Comparison of ENCODE assay signal across 9 cellular contexts in genomic region chr12:6084261-6084968, GRCh38. TPM values are rescaled to one million over a fixed set of nuclear protein-coding genes. Genes with fewer than 3 reads are reported as not detected.
DNase-seq lines count a peak whose midpoint lies in the region; ATAC-seq, FAIRE-seq and TF ChIP-seq lines count a peak whose summit lies in the region.
"Had no signal": no experiment of that assay in that cellular context is flagged by ENCODE, and none has a peak within 500 bp of the region (broad histone marks: within the 10 kb centered on the region; RNA-seq: fewer than 3 reads in every experiment).

No MANE protein-coding gene starts in this region.

- no TSS peak for BruUV-seq in mammary epithelial cell (replicated peaks; lab: Mats Ljungman, UMichigan)

- no peaks in the 10 kb centered on the region for H3K9me3 ChIP-seq in mammary epithelial cell (replicated peaks; ENCODE audit: insufficient read depth, low read length)
- no peaks in the 10 kb centered on the region for H3K9me3 ChIP-seq in iPS-20b (ENCODE audit: insufficient read depth, low read depth, low read length)
- H3K9me3 ChIP-seq in small intestine (ENCODE audit: control insufficient read depth, low read depth), result no peaks in the 10 kb centered on the region

- H2AFZ ChIP-seq in mammary epithelial cell (ENCODE audit: low read depth, low read length), result no peak overlapping the region

- FAIRE-seq in small intestine (lab: Jason Lieb, UNC), result no peak

- peak overlapping the region; percentile 33 for H3K4me2 ChIP-seq in mammary epithelial cell (ENCODE audit: insufficient read depth, low read depth, low read length)

- CTCF ChIA-PET in mammary epithelial cell (lab: Charles Lee; ENCODE audit: low non-redundant PET), result no interaction called here

- H3K36me3 ChIP-seq in mammary epithelial cell (ENCODE audit: insufficient read depth, low read length), result no peaks in the 10 kb centered on the region
- H3K36me3 ChIP-seq in iPS-20b (ENCODE audit: insufficient read depth, low read depth, low read length), result no peaks in the 10 kb centered on the region
- no peaks in the 10 kb centered on the region for H3K36me3 ChIP-seq in small intestine (ENCODE audit: control insufficient read depth in 2 of 2, insufficient read depth in 2 of 2, low read length in 2 of 2)

- H3K9ac ChIP-seq in mammary epithelial cell (ENCODE audit: insufficient read depth, low read length) (no peak overlapping the region), iPS-20b (ENCODE audit: low read depth, low read length) (peak overlapping the region; percentile 44; the same call in 1 of the 2 replicates)

- dilution Hi-C loops in mammary epithelial cell (cut with HindIII; ENCODE audit: low sequenced_read_pairs), result no loop called here

- intact Hi-C loops in mammary epithelial cell (cut with micrococcal nuclease), result no loop called here

- H3K79me2 ChIP-seq in mammary epithelial cell (ENCODE audit: insufficient read depth, low read length), result no peaks in the 10 kb centered on the region

- peaks cover 19% of the 10 kb centered on the region for H3K4me1 ChIP-seq in mammary epithelial cell (ENCODE audit: insufficient read depth, low read length)
- peaks cover 27% of the 10 kb centered on the region for H3K4me1 ChIP-seq in iPS-20b (ENCODE audit: insufficient read depth, low read length)
- peaks cover 2 to 4% of the 10 kb centered on the region in 2 donors for H3K4me1 ChIP-seq in small intestine (ENCODE audit: control insufficient read depth in 2 of 2, insufficient read depth in 1 of 2, low read depth in 1 of 2, low read length in 1 of 2)

- in situ Hi-C loops in mammary epithelial cell (cut with MboI; ENCODE audit: low sequenced_read_pairs in 2 of 2), result no loop called here

- H3K27me3 ChIP-seq in mammary epithelial cell (ENCODE audit: insufficient read depth, low read length) (no peaks in the 10 kb centered on the region), iPS-20b (ENCODE audit: insufficient read depth, low read length) (no peaks in the 10 kb centered on the region), small intestine (ENCODE audit: control insufficient read depth in 2 of 2, insufficient read depth in 2 of 2, low read length in 2 of 2) (no peaks in the 10 kb centered on the region)

- H3K27ac ChIP-seq in mammary epithelial cell (ENCODE audit: insufficient read depth, low read depth, low read length) (no peak overlapping the region), iPS-20b (ENCODE audit: low read length) (no peak overlapping the region), small intestine (ENCODE audit: low read depth in 1 of 2, low read length in 1 of 2) (no peak overlapping the region)

- peak; percentile 52 for DNase-seq in HFF-Myc (ENCODE audit: extremely low read depth, low read depth)
- DNase-seq in mammary epithelial cell, result peak; percentile 64
- peak; percentile 56 for DNase-seq in small intestine
- DNase-seq in GM19240 (ENCODE audit: insufficient read length, low spot score), result no peak
- DNase-seq in NCI-H2196 (lab: John Stamatoyannopoulos, UW; ENCODE audit: unreplicated experiment), result no peak
- DNase-seq in NAMALWA (ENCODE audit: low spot score), result no peak
- DNase-seq: NCI-H69 had no signal

- H4K20me1 ChIP-seq in mammary epithelial cell (ENCODE audit: insufficient read depth, low read length), result no peaks in the 10 kb centered on the region

- 29% methylated on average over 6 of the region's 7 CpGs for WGBS in mammary epithelial cell (ENCODE audit: low coverage, missing lambda C conversion rate)
- WGBS in small intestine, 3 donors, result 54 to 66% (median 62%) methylated on average over 7 of the region's 7 CpGs

- no peak overlapping the region for H3K4me3 ChIP-seq in HFF-Myc (replicated peaks; ENCODE audit: low read depth, low read length)
- no peak overlapping the region for H3K4me3 ChIP-seq in mammary epithelial cell (replicated peaks in 1 of 3; ENCODE audit: insufficient read depth in 1 of 3, low read depth in 2 of 3, low read length in 3 of 3)
- peak overlapping the region; percentile 10; the same call in 1 of the 2 replicates for H3K4me3 ChIP-seq in iPS-20b (ENCODE audit: low read length)
- H3K4me3 ChIP-seq in small intestine (ENCODE audit: low read depth in 1 of 2, low read length in 2 of 2), result no peak overlapping the region

- TF ChIP-seq CTCF in HFF-Myc (IDR thresholded peaks at IDR 0.05; ENCODE audit: low read depth, low read length, missing control alignments) (no peak), mammary epithelial cell (conservative IDR thresholded peaks at IDR 0.05 in 1 of 2, IDR thresholded peaks at IDR 0.05 in 1 of 2; ENCODE audit: extremely low read depth in 1 of 2, insufficient read depth in 1 of 2, low read depth in 1 of 2, low read length in 2 of 2) (no peak)

- no peak for ATAC-seq in GM21423 (IDR thresholded peaks at IDR 0.05; ENCODE audit: unreplicated experiment)

RNA-seq across cellular contexts. Expression of gene VWF, which starts 40.1 kb away (rescaled TPM):
- total RNA-seq in mammary epithelial cell, result under 1 TPM; under 0.01 to 0.49 TPM
- 0.07 TPM for polyA plus RNA-seq in mammary epithelial cell
- polyA minus RNA-seq in mammary epithelial cell, result 1.1 TPM
- 10 to 100 TPM in 1 of 3 donors, 1 to 10 TPM in 2; 2.2 to 82.9 (median 5.7) TPM for polyA plus RNA-seq in small intestine

Comparison
In these comparisons a context has a peak if more than half of its experiments do, and no peak if none do; other contexts are left out.
1. DNase-seq: peak in HFF-Myc (single experiment), mammary epithelial cell (single experiment) and small intestine (single experiment); none in GM19240 (single experiment), NCI-H2196 (single experiment) and NAMALWA (single experiment).